26 cellular contexts compared by ENCODE assay signal in genomic region chr22:25395915-25396314, GRCh38.
DNase-seq lines count a peak whose midpoint lies in the region; ATAC-seq, FAIRE-seq and TF ChIP-seq lines count a peak whose summit lies in the region.
"Had no signal": no experiment of that assay in that cellular context is flagged by ENCODE, and none has a peak within 500 bp of the region (broad histone marks: within the 10 kb centered on the region; RNA-seq: fewer than 3 reads in every experiment).

No MANE protein-coding gene starts in this region.

- H3K9ac ChIP-seq in HepG2 (ENCODE audit: insufficient read depth, low read depth, low read length): no peak overlapping the region
- H3K9ac ChIP-seq: neural progenitor cell had no signal

- in situ Hi-C loops in HepG2 (cut with HindIII; ENCODE audit: extremely low pct_ligation_motif_present, low pct_unique_long_range_greater_than_20kb): no loop called here

- POLR2A ChIA-PET in A549 (lab: Yijun Ruan, JAX): no interaction called here
- POLR2A ChIA-PET in HepG2 (lab: Yijun Ruan, JAX): no interaction called here

- TF ChIP-seq RAD21 in A549 (conservative IDR thresholded peaks at IDR 0.05 in 1 of 2, IDR thresholded peaks at IDR 0.05 in 1 of 2): no peak
- TF ChIP-seq RAD21 in HepG2 (CRISPR knock-in tag; IDR thresholded peaks at IDR 0.05): no peak

- DNase-seq in A549 (ENCODE audit: low read depth in 1 of 2, low spot score in 1 of 2) (no peak), COLO668 (lab: John Stamatoyannopoulos, UW; ENCODE audit: unreplicated experiment) (peak; percentile 40), NCI-H2029 treated with DMSO at 0.1 percent for 48 hours (lab: John Stamatoyannopoulos, UW) (peak; percentile 59), HepG2 (ENCODE audit: low spot score) (peak; percentile 91), upper lobe of left lung (no peak), NCI-H2227 (lab: John Stamatoyannopoulos, UW; ENCODE audit: unreplicated experiment) (no peak)
- DNase-seq: effector CD4-positive, alpha-beta T cell; hypothalamus; left colon; mesendoderm; MG63; NCI-H187; PC-9; SHP77; spleen; stimulated activated CD8-positive, alpha-beta memory T cell treated with anti-CD3 and anti-CD28 coated beads, Interleukin-4, amount 100 ng/mL, for 48 hours; SW 1271; T-helper 9 cell; tibial artery had no signal

- H3K9me3 ChIP-seq in A549 (no peaks in the 10 kb centered on the region), HepG2 (ENCODE audit: low read length) (no peaks in the 10 kb centered on the region), upper lobe of left lung (no peaks in the 10 kb centered on the region)
- H3K9me3 ChIP-seq: ascending aorta, HAP-1, MG63, pancreas, spleen, tibial artery had no signal

- no peak overlapping the region for H3K4me3 ChIP-seq in A549
- H3K4me3 ChIP-seq in HepG2 (replicated peaks in 1 of 3; ENCODE audit: insufficient read depth in 1 of 3, low read depth in 2 of 3, low read length in 3 of 3): peak overlapping the region in 1 of 3 experiments; percentile 14; a peak in 1 of 6 replicates
- no peak overlapping the region for H3K4me3 ChIP-seq in upper lobe of left lung
- H3K4me3 ChIP-seq: ascending aorta, HAP-1, MG63, neural progenitor cell, pancreas, PC-9, spleen, tibial artery had no signal

- FAIRE-seq in A549 (lab: Jason Lieb, UNC): no peak
- peak; percentile 79 for FAIRE-seq in HepG2 (lab: Jason Lieb, UNC)
- FAIRE-seq: colon, G401.6, pancreas had no signal

- H3K36me3 ChIP-seq in HepG2 (replicated peaks in 1 of 2; ENCODE audit: control insufficient read depth in 1 of 2, insufficient read depth in 2 of 2, low read length in 2 of 2): no peaks in the 10 kb centered on the region
- no peaks in the 10 kb centered on the region for H3K36me3 ChIP-seq in upper lobe of left lung
- H3K36me3 ChIP-seq: ascending aorta, HAP-1, MG63, neural progenitor cell, pancreas, tibial artery had no signal

- WGBS in A549 (ENCODE audit: missing lambda C conversion rate): 67% methylated on average over 3 of the region's 3 CpGs
- WGBS in HepG2 (ENCODE audit: low lambda C conversion rate): 4% methylated on average over 3 of the region's 3 CpGs
- WGBS in upper lobe of left lung, 2 donors: 93 to 100% methylated on average over 1 to 3 of the region's 3 CpGs

- peaks cover 74% of the 10 kb centered on the region for H3K79me2 ChIP-seq in HepG2 (ENCODE audit: insufficient read depth, low read length)

- H3K4me2 ChIP-seq in A549: peak overlapping the region; percentile 19; the same call in 1 of the 3 replicates
- peak overlapping the region; percentile 44; the same call in 1 of the 2 replicates for H3K4me2 ChIP-seq in HepG2 (ENCODE audit: low read depth, low read length)
- H3K4me2 ChIP-seq: neural progenitor cell, PC-9 had no signal

- CTCF ChIA-PET in A549 (lab: Yijun Ruan, JAX): interaction anchor here (1.5 kb wide), 1 partner anchor 52 kb away, joined by 3 read pairs; no protein-coding TSS in a partner anchor
- CTCF ChIA-PET in HepG2 (lab: Yijun Ruan, JAX; ENCODE audit: low intra/inter-chr PET ratio, low total read pairs): no interaction called here

- intact Hi-C loops in HepG2 (cut with micrococcal nuclease; ENCODE audit: unreplicated experiment): no loop called here

- no peak for TF ChIP-seq EP300 in A549 (IDR thresholded peaks at IDR 0.05)
- TF ChIP-seq EP300 in HepG2 (IDR thresholded peaks at IDR 0.05; ENCODE audit: low read depth in 2 of 2, low read length in 2 of 2): peak in 1 of 2 experiments; percentile 81; a peak in 2 of 4 replicates
- TF ChIP-seq EP300 in HepG2 (CRISPR knock-in tag; IDR thresholded peaks at IDR 0.05; ENCODE audit: borderline replicate concordance): peak; percentile 69; the same call in 1 of the 2 replicates
- TF ChIP-seq EP300 in upper lobe of left lung (IDR thresholded peaks at IDR 0.05): no peak

- H3K27ac ChIP-seq in A549: no peak overlapping the region
- peak overlapping the region; percentile 67 for H3K27ac ChIP-seq in HepG2 (ENCODE audit: extremely low read length, insufficient read depth, low read length)
- H3K27ac ChIP-seq in upper lobe of left lung: no peak overlapping the region
- H3K27ac ChIP-seq: ascending aorta, neural progenitor cell, pancreas, PC-9, spleen, tibial artery had no signal

- TF ChIP-seq CTCF in A549 (IDR thresholded peaks at IDR 0.05) (no peak), HepG2 (CRISPR knock-in tag; IDR thresholded peaks at IDR 0.05) (no peak), upper lobe of left lung (IDR thresholded peaks at IDR 0.05) (no peak)

- H4K20me1 ChIP-seq in HepG2 (ENCODE audit: insufficient read depth, low read length): peaks cover 37% of the 10 kb centered on the region

- H3K4me1 ChIP-seq in A549 (peaks cover 48% of the 10 kb centered on the region), HepG2 (ENCODE audit: insufficient read depth, low read length) (peaks cover 93% of the 10 kb centered on the region), upper lobe of left lung (peaks cover 14 to 33% (median 24%) of the 10 kb centered on the region in 4 donors)
- H3K4me1 ChIP-seq: HAP-1, neural progenitor cell had no signal

- no peak overlapping the region for H2AFZ ChIP-seq in HepG2 (ENCODE audit: low read length)
- H2AFZ ChIP-seq: neural progenitor cell, PC-9 had no signal

- no peak for ATAC-seq in A549
- ATAC-seq in HepG2: peak; percentile 49
- ATAC-seq in upper lobe of left lung (ENCODE audit: low FRiP score in 2 of 2): no peak
- ATAC-seq in HG03108 (IDR thresholded peaks at IDR 0.05; ENCODE audit: unreplicated experiment): no peak
- ATAC-seq: left colon had no signal

- H3K27me3 ChIP-seq in HepG2 (ENCODE audit: control insufficient read depth in 1 of 2, insufficient read depth in 2 of 2, low read length in 2 of 2) (no peaks in the 10 kb centered on the region), upper lobe of left lung (no peaks in the 10 kb centered on the region)
- H3K27me3 ChIP-seq: ascending aorta, MG63, neural progenitor cell, pancreas, spleen, tibial artery had no signal

- BruUV-seq in HepG2 (replicated peaks; lab: Mats Ljungman, UMichigan): no TSS peak

- TF ChIP-seq POLR2A in A549 (IDR thresholded peaks at IDR 0.05; ENCODE audit: low read length) (no peak), HepG2 (IDR thresholded peaks at IDR 0.05; ENCODE audit: insufficient read depth in 1 of 2, low read depth in 2 of 2, low read length in 2 of 2) (no peak), upper lobe of left lung (IDR thresholded peaks at IDR 0.05) (no peak)

TF ChIP-seq in A549, 52 proteins besides CTCF, POLR2A, EP300 and RAD21:
- TF ChIP-seq ZFP36 (IDR thresholded peaks at IDR 0.05; ENCODE audit: borderline replicate concordance, partially characterized antibody) (no peak), KDM5A (IDR thresholded peaks at IDR 0.05) (no peak), FOSB (CRISPR knock-in tag; IDR thresholded peaks at IDR 0.05) (no peak)

TF ChIP-seq in HepG2, 621 proteins besides CTCF, POLR2A, EP300 and RAD21 (continues in another document):
- TF ChIP-seq CC2D1A (CRISPR knock-in tag; IDR thresholded peaks at IDR 0.05): no peak
- TF ChIP-seq REXO4 (CRISPR knock-in tag; IDR thresholded peaks at IDR 0.05; ENCODE audit: borderline replicate concordance): no peak
- TF ChIP-seq ZNF136 (CRISPR knock-in tag; IDR thresholded peaks at IDR 0.05; ENCODE audit: low read depth): no peak
- TF ChIP-seq ZKSCAN5 (CRISPR knock-in tag; IDR thresholded peaks at IDR 0.05): no peak
- TF ChIP-seq IRF2 (CRISPR knock-in tag; IDR thresholded peaks at IDR 0.05): no peak
- peak; percentile 63; the same call in 1 of the 2 replicates for TF ChIP-seq NR2F2 (IDR thresholded peaks at IDR 0.05; ENCODE audit: borderline replicate concordance, low read depth)
- TF ChIP-seq SATB2 (CRISPR knock-in tag; IDR thresholded peaks at IDR 0.05): no peak
- TF ChIP-seq ZNF350 (CRISPR knock-in tag; IDR thresholded peaks at IDR 0.05; ENCODE audit: borderline replicate concordance, low read depth): no peak
- no peak for TF ChIP-seq ZNF841 (CRISPR knock-in tag; IDR thresholded peaks at IDR 0.05; ENCODE audit: borderline replicate concordance)
- TF ChIP-seq SALL2 (CRISPR knock-in tag; IDR thresholded peaks at IDR 0.05): no peak
- TF ChIP-seq PATZ1 (CRISPR knock-in tag; IDR thresholded peaks at IDR 0.05): 0 out of 2 replicates have a peak, but pooled peaks have one; percentile 13
- TF ChIP-seq ZBTB10 (CRISPR knock-in tag; IDR thresholded peaks at IDR 0.05; ENCODE audit: borderline replicate concordance): no peak
- no peak for TF ChIP-seq ZFP36L1 (CRISPR knock-in tag; IDR thresholded peaks at IDR 0.05)
- TF ChIP-seq MIXL1 (CRISPR knock-in tag; IDR thresholded peaks at IDR 0.05): peak; percentile 73; the same call in 1 of the 2 replicates

Comparison
In these comparisons a context has a peak if more than half of its experiments do, and no peak if none do; other contexts are left out.
1. DNase-seq: peak in COLO668 (single experiment), NCI-H2029 treated with DMSO at 0.1 percent for 48 hours (single experiment) and HepG2 (single experiment); none in A549 (0 of 2), upper lobe of left lung (0 of 2) and NCI-H2227 (single experiment).
2. Of the 38 proteins assayed by ChIP-seq in both HepG2 and A549: peak only in HepG2: EP300, ESRRA, FOSL2, HDAC2 and KDM1A; only in A549: none; in both: none; in neither: 32; mixed calls (peak in some experiments, not most) for 1.